ENCODE assay signal across 8 cellular contexts in the genomic region with DNA sequence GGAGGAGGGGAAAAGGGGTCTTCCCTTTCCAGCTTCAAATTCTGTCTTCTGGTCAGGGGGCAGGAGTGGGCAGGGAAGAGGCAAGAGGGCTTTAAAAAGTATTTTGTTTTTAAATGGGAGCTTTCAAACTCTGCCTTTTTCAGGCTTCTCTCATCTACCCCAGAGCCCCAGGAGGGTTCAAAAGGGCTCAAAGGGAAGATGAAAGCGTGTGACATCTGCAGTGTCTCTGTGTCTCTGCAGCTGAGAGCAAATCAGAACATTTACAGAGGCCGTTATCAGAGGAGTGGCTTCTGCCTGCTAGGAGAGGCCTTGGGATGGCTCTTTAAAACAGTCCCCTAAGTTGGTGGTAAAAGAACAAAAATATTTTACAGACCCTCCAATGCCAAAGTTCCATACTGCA. TPM values are rescaled to one million over a fixed set of nuclear protein-coding genes. Genes with fewer than 3 reads are reported as not detected.
DNase-seq lines count a peak whose midpoint lies in the region; ATAC-seq and TF ChIP-seq lines count a peak whose summit lies in the region.

No MANE protein-coding gene starts in this region.

- peaks cover 49% of the 10 kb centered on the region for H3K4me1 Mint-ChIP-seq in activated naive CD4-positive, alpha-beta T cell treated with anti-CD3 and anti-CD28 coated beads, Interleukin-2, amount 10 ng/mL, durations not matched to agents 7 days and 5 days
- H3K4me1 Mint-ChIP-seq in activated naive CD4-positive, alpha-beta T cell treated with anti-CD3 and anti-CD28 coated beads for 36 hours (ENCODE audit: low read depth): peaks cover 35% of the 10 kb centered on the region
- peaks cover 19% of the 10 kb centered on the region for H3K4me1 Mint-ChIP-seq in central memory CD8-positive, alpha-beta T cell

- no peaks in the 10 kb centered on the region for H3K27me3 Mint-ChIP-seq in activated naive CD4-positive, alpha-beta T cell treated with anti-CD3 and anti-CD28 coated beads, Interleukin-2, amount 10 ng/mL, durations not matched to agents 7 days and 5 days
- no peaks in the 10 kb centered on the region for H3K27me3 Mint-ChIP-seq in activated naive CD4-positive, alpha-beta T cell treated with anti-CD3 and anti-CD28 coated beads for 36 hours (ENCODE audit: low read depth)
- no peaks in the 10 kb centered on the region for H3K27me3 Mint-ChIP-seq in central memory CD8-positive, alpha-beta T cell

- H3K4me1 ChIP-seq in muscle layer of colon (ENCODE audit: insufficient read depth, low read length): peaks cover 33% of the 10 kb centered on the region
- peaks cover 67 to 91% (median 81%) of the 10 kb centered on the region in 4 donors for H3K4me1 ChIP-seq in upper lobe of left lung

- no peaks in the 10 kb centered on the region for H3K36me3 Mint-ChIP-seq in activated naive CD4-positive, alpha-beta T cell treated with anti-CD3 and anti-CD28 coated beads, Interleukin-2, amount 10 ng/mL, durations not matched to agents 7 days and 5 days
- H3K36me3 Mint-ChIP-seq in activated naive CD4-positive, alpha-beta T cell treated with anti-CD3 and anti-CD28 coated beads for 36 hours (ENCODE audit: low read depth): no peaks in the 10 kb centered on the region
- peaks cover 5% of the 10 kb centered on the region for H3K36me3 Mint-ChIP-seq in central memory CD8-positive, alpha-beta T cell (ENCODE audit: insufficient read depth)

- CTCF ChIA-PET in activated naive CD4-positive, alpha-beta T cell treated with anti-CD3 and anti-CD28 coated beads, Interleukin-2, amount 10 ng/mL, durations not matched to agents 7 days and 5 days (lab: Charles Lee): interaction anchor here (0.9 to 2.4 kb wide), 11 partner anchors 11 to 170 kb away, joined by 3 to 9 read pairs (median 4); a partner anchor contains a TSS
- CTCF ChIA-PET in activated naive CD4-positive, alpha-beta T cell treated with anti-CD3 and anti-CD28 coated beads for 36 hours (lab: Charles Lee): interaction anchor here (1.2 to 5.7 kb wide), 7 partner anchors 11 to 444 kb away, joined by 3 to 38 read pairs (median 6); a partner anchor contains a TSS

- H3K27ac ChIP-seq in muscle layer of colon (ENCODE audit: low read depth, low read length) (peak overlapping the region; percentile 58), upper lobe of left lung (peak overlapping the region; percentile 84 to 88 (median 84))

- H3K27me3 ChIP-seq in muscle layer of colon (ENCODE audit: control insufficient read depth in 1 of 2, insufficient read depth in 2 of 2, low read length in 2 of 2) (no peaks in the 10 kb centered on the region), upper lobe of left lung (no peaks in the 10 kb centered on the region)

- ATAC-seq in central memory CD8-positive, alpha-beta T cell (replicated peaks; ENCODE audit: extremely low read depth, poor library complexity, severe bottlenecking): peak; percentile 37
- ATAC-seq in upper lobe of left lung (ENCODE audit: low FRiP score in 2 of 2): no peak

- WGBS in upper lobe of left lung, 2 donors: 32 to 47% methylated on average over 2 of the region's 2 CpGs

- TF ChIP-seq CTCF in upper lobe of left lung (IDR thresholded peaks at IDR 0.05): no peak

- no peak for TF ChIP-seq EP300 in upper lobe of left lung (IDR thresholded peaks at IDR 0.05)

- H3K36me3 ChIP-seq in muscle layer of colon (ENCODE audit: insufficient read depth, low read length): no peaks in the 10 kb centered on the region
- no peaks in the 10 kb centered on the region for H3K36me3 ChIP-seq in upper lobe of left lung

- H3K9me3 Mint-ChIP-seq in activated naive CD4-positive, alpha-beta T cell treated with anti-CD3 and anti-CD28 coated beads, Interleukin-2, amount 10 ng/mL, durations not matched to agents 7 days and 5 days: no peaks in the 10 kb centered on the region
- no peaks in the 10 kb centered on the region for H3K9me3 Mint-ChIP-seq in activated naive CD4-positive, alpha-beta T cell treated with anti-CD3 and anti-CD28 coated beads for 36 hours
- no peaks in the 10 kb centered on the region for H3K9me3 Mint-ChIP-seq in central memory CD8-positive, alpha-beta T cell

- H3K9ac ChIP-seq in muscle layer of colon (ENCODE audit: low read length): no peak overlapping the region

- DNase-seq in activated naive CD4-positive, alpha-beta T cell treated with anti-CD3 and anti-CD28 coated beads, Interleukin-2, amount 10 ng/mL, durations not matched to agents 7 days and 5 days: peak; percentile 51
- no peak for DNase-seq in activated naive CD4-positive, alpha-beta T cell treated with anti-CD3 and anti-CD28 coated beads for 36 hours
- DNase-seq in central memory CD8-positive, alpha-beta T cell (ENCODE audit: low spot score in 2 of 2): no peak
- DNase-seq in upper lobe of left lung: no peak
- no peak for DNase-seq in cortex of kidney (lab: John Stamatoyannopoulos, UW)
- DNase-seq in NOMO-1 (lab: John Stamatoyannopoulos, UW; ENCODE audit: unreplicated experiment in 2 of 2): no peak
- no peak for DNase-seq in stimulated activated CD4-positive, alpha-beta T cell treated with anti-CD3 and anti-CD28 coated beads, Interleukin-12 subunit alpha, Interleukin-12 subunit beta, amount 100 ng/mL, for 4 hours

- H3K4me3 ChIP-seq in muscle layer of colon (ENCODE audit: low read depth in 1 of 2, low read length in 2 of 2) (peak overlapping the region in 1 of 2 donors; percentile 43), upper lobe of left lung (peak overlapping the region in 3 of 4 donors; percentile 20 to 37 (median 28))

- H3K9me3 ChIP-seq in muscle layer of colon (ENCODE audit: low read length) (no peaks in the 10 kb centered on the region), upper lobe of left lung (no peaks in the 10 kb centered on the region)

- intact Hi-C loops in activated naive CD4-positive, alpha-beta T cell treated with anti-CD3 and anti-CD28 coated beads for 36 hours (cut with micrococcal nuclease): loop anchor here (1.0 to 2.0 kb wide), 4 partner anchors 14 to 171 kb away; a partner anchor contains a TSS

- peak overlapping the region; percentile 73 for H3K4me3 Mint-ChIP-seq in activated naive CD4-positive, alpha-beta T cell treated with anti-CD3 and anti-CD28 coated beads, Interleukin-2, amount 10 ng/mL, durations not matched to agents 7 days and 5 days
- H3K4me3 Mint-ChIP-seq in activated naive CD4-positive, alpha-beta T cell treated with anti-CD3 and anti-CD28 coated beads for 36 hours: no peak overlapping the region
- peak overlapping the region; percentile 72 for H3K4me3 Mint-ChIP-seq in central memory CD8-positive, alpha-beta T cell

- peak overlapping the region; percentile 76 for H3K27ac Mint-ChIP-seq in activated naive CD4-positive, alpha-beta T cell treated with anti-CD3 and anti-CD28 coated beads, Interleukin-2, amount 10 ng/mL, durations not matched to agents 7 days and 5 days
- H3K27ac Mint-ChIP-seq in activated naive CD4-positive, alpha-beta T cell treated with anti-CD3 and anti-CD28 coated beads for 36 hours: no peak overlapping the region
- peak overlapping the region; percentile 73 for H3K27ac Mint-ChIP-seq in central memory CD8-positive, alpha-beta T cell (ENCODE audit: low read depth)

- no peak for TF ChIP-seq POLR2A in upper lobe of left lung (IDR thresholded peaks at IDR 0.05)

RNA-seq across cellular contexts. Expression of a gene that starts 30.3 kb away (rescaled TPM):
- total RNA-seq in activated naive CD4-positive, alpha-beta T cell treated with anti-CD3 and anti-CD28 coated beads for 36 hours: 10 to 100 TPM; 18.8 to 20.0 TPM
- 100 to 1,000 TPM; 162 to 279 (median 177) TPM for total RNA-seq in upper lobe of left lung

RNA-seq across cellular contexts. Expression of a gene that starts 39.6 kb away (rescaled TPM):
- total RNA-seq in activated naive CD4-positive, alpha-beta T cell treated with anti-CD3 and anti-CD28 coated beads for 36 hours: 1 to 10 TPM; 3.9 TPM
- 1 to 10 TPM; 4.6 to 7.9 (median 6.4) TPM for total RNA-seq in upper lobe of left lung

RNA-seq across cellular contexts. Expression of a gene that starts 39.9 kb away (rescaled TPM):
- total RNA-seq in activated naive CD4-positive, alpha-beta T cell treated with anti-CD3 and anti-CD28 coated beads for 36 hours: 1 to 10 TPM; 8.7 to 9.4 TPM
- total RNA-seq in upper lobe of left lung: 10 to 100 TPM in 2 of 6 donors, 1 to 10 TPM in 4; 3.9 to 28.3 (median 8.0) TPM

Comparison
In these comparisons a context has a peak if more than half of its experiments do, and no peak if none do; other contexts are left out.
1. RNA of a gene that starts 30.3 kb away (total RNA-seq): 162 to 279 TPM in upper lobe of left lung; 18.8 to 20.0 TPM in activated naive CD4-positive, alpha-beta T cell treated with anti-CD3 and anti-CD28 coated beads for 36 hours; every median in the first group is over 4 times any median in the second.